22 cellular contexts compared by ENCODE assay signal in genomic region chr1:228957535-228957934, GRCh38.
"Had no signal": no experiment of that assay in that cellular context is flagged by ENCODE, and none has a peak within 500 bp of the region (broad histone marks: within the 10 kb centered on the region; RNA-seq: fewer than 3 reads in every experiment).

No MANE protein-coding gene starts in this region.

- H3K36me3 ChIP-seq: heart left ventricle, neural progenitor cell, spleen, upper lobe of left lung had no signal

- H3K9ac ChIP-seq: neural progenitor cell had no signal

- H3K9me3 ChIP-seq: testis, upper lobe of left lung had no signal

- H3K27ac Mint-ChIP-seq: activated B cell treated with CpG ODN at 0.5 μM for 24 hours; activated CD4-positive, alpha-beta T cell treated with anti-CD3 and anti-CD28 coated beads for 36 hours; activated naive CD4-positive, alpha-beta T cell treated with anti-CD3 and anti-CD28 coated beads, Interleukin-2, amount 50 U/mL, for 24 hours; naive B cell; neural progenitor cell; T-helper 1 cell treated with Interleukin-12 subunit alpha and Interleukin-12 subunit beta and Interleukin-4 antibody, amounts not matched to agents 30 μg/mL and 1 μg/mL, for 36 hours had no signal

- H3K4me3 Mint-ChIP-seq: activated B cell treated with CpG ODN at 0.5 μM for 24 hours; activated CD4-positive, alpha-beta T cell treated with anti-CD3 and anti-CD28 coated beads for 36 hours; activated naive CD4-positive, alpha-beta T cell treated with anti-CD3 and anti-CD28 coated beads, Interleukin-2, amount 50 U/mL, for 24 hours; brain; naive B cell; neural progenitor cell; T-helper 1 cell treated with Interleukin-12 subunit alpha and Interleukin-12 subunit beta and Interleukin-4 antibody, amounts not matched to agents 30 μg/mL and 1 μg/mL, for 36 hours had no signal

- ATAC-seq: activated CD4-positive, alpha-beta T cell treated with anti-CD3 and anti-CD28 coated beads for 36 hours; heart left ventricle; left colon had no signal

- H3K27me3 ChIP-seq: dorsolateral prefrontal cortex, heart left ventricle, neural progenitor cell, spleen, testis, upper lobe of left lung had no signal

- H3K9me3 Mint-ChIP-seq: activated naive CD4-positive, alpha-beta T cell treated with anti-CD3 and anti-CD28 coated beads, Interleukin-2, amount 50 U/mL, for 24 hours; T-helper 1 cell treated with Interleukin-12 subunit alpha and Interleukin-12 subunit beta and Interleukin-4 antibody, amounts not matched to agents 30 μg/mL and 1 μg/mL, for 36 hours had no signal

- H3K4me1 Mint-ChIP-seq: activated B cell treated with CpG ODN at 0.5 μM for 24 hours; activated naive CD4-positive, alpha-beta T cell treated with anti-CD3 and anti-CD28 coated beads, Interleukin-2, amount 50 U/mL, for 24 hours; naive B cell had no signal

- H3K4me2 ChIP-seq: neural progenitor cell had no signal

- H2AFZ ChIP-seq: neural progenitor cell had no signal

- DNase-seq: activated B cell treated with CpG ODN at 0.5 μM for 24 hours; activated CD4-positive, alpha-beta T cell treated with anti-CD3 and anti-CD28 coated beads for 36 hours; activated CD4-positive, alpha-beta T cell treated with anti-CD3 and anti-CD28 coated beads, Interleukin-2, amount 50 U/mL, for 4 hours; activated gamma-delta T cell treated with Interleukin-2 at 50 U/mL for 16 hours; activated T-cell treated with anti-CD3 and anti-CD28 coated beads for 4 hours; aorta; caudate nucleus; dorsolateral prefrontal cortex; heart left ventricle; left colon; mesendoderm; naive B cell; spleen; stimulated activated CD4-positive, alpha-beta T cell treated with anti-CD3 and anti-CD28 coated beads, Interleukin-4, amount 100 ng/mL, for 1 hour; stimulated activated naive CD4-positive, alpha-beta T cell; T1000; testis; upper lobe of left lung had no signal

- H3K27me3 Mint-ChIP-seq: activated CD4-positive, alpha-beta T cell treated with anti-CD3 and anti-CD28 coated beads for 36 hours; activated naive CD4-positive, alpha-beta T cell treated with anti-CD3 and anti-CD28 coated beads, Interleukin-2, amount 50 U/mL, for 24 hours; brain; naive B cell had no signal

- H3K36me3 Mint-ChIP-seq: activated naive CD4-positive, alpha-beta T cell treated with anti-CD3 and anti-CD28 coated beads, Interleukin-2, amount 50 U/mL, for 24 hours; brain; naive B cell; neural progenitor cell had no signal

- H3K27ac ChIP-seq: heart left ventricle, neural progenitor cell, spleen, upper lobe of left lung had no signal

- H3K4me3 ChIP-seq: dorsolateral prefrontal cortex, heart left ventricle, neural progenitor cell, spleen, testis, upper lobe of left lung had no signal
